ENCODE assay signal across 10 cellular contexts in the genomic region with DNA sequence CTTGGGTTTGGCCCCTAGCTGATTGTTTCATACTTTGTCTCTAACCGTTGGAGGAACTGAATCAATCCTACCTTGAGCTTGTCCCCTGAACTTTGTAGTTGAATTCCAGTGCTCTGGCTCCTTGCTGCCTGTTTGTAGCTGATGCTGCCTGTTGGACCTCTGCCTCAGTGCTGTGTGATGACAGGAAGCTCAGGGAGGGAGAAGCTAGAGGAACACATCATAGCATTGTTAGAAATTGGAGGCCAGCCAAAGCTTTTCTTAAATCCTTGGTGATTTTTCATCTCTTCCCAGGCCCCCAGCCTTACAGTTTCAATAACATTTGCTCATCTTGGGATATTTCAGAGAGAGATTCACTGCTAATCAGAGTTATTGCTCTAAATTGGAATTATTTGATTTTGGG. TPM values are rescaled to one million over a fixed set of nuclear protein-coding genes. Genes with fewer than 3 reads are reported as not detected.
A peak's percentile ranks its signal among the peaks of the same experiment; 100 is the strongest.
DNase-seq lines count a peak whose midpoint lies in the region; ATAC-seq, FAIRE-seq and TF ChIP-seq lines count a peak whose summit lies in the region.
"Had no signal": no experiment of that assay in that cellular context is flagged by ENCODE, and none has a peak within 500 bp of the region (broad histone marks: within the 10 kb centered on the region; RNA-seq: fewer than 3 reads in every experiment).

No MANE protein-coding gene starts in this region.

- no peak overlapping the region for H4K91ac ChIP-seq in H1 (replicated peaks; ENCODE audit: insufficient read length, low read length)

- TF ChIP-seq RAD21 in H1 (IDR thresholded peaks at IDR 0.05 in 1 of 2, conservative IDR thresholded peaks at IDR 0.05 in 1 of 2; ENCODE audit: low read depth in 2 of 2, low read length in 2 of 2): no peak

- no peak for FAIRE-seq in H1 (lab: Jason Lieb, UNC)
- FAIRE-seq: colon had no signal

- TF ChIP-seq POLR2A in H1 (IDR thresholded peaks at IDR 0.05; ENCODE audit: control extremely low read depth in 1 of 2, low read depth in 2 of 2, low read length in 2 of 2) (no peak), GM18505 (IDR thresholded peaks at IDR 0.05; ENCODE audit: borderline replicate concordance, extremely low read depth, insufficient read depth, insufficient read length) (no peak)

- H3K27me3 ChIP-seq in RWPE2 (ENCODE audit: insufficient read depth, poor library complexity, severe bottlenecking) (no peaks in the 10 kb centered on the region), H1 (replicated peaks in 1 of 4; ENCODE audit: control insufficient read depth in 3 of 4, extremely low read depth in 1 of 4, insufficient read depth in 3 of 4, low read length in 3 of 4) (no peaks in the 10 kb centered on the region)

- H3K4me3 ChIP-seq in RWPE2 (ENCODE audit: severe bottlenecking) (no peak overlapping the region), H1 (ENCODE audit: extremely low read depth in 1 of 4, insufficient read depth in 2 of 4, low read depth in 3 of 4, low read length in 4 of 4) (no peak overlapping the region)

- no peak for TF ChIP-seq EP300 in H1 (IDR thresholded peaks at IDR 0.05; ENCODE audit: borderline replicate concordance in 1 of 2, low read depth in 2 of 2, low read length in 2 of 2)

- H3K9me3 ChIP-seq in RWPE2 (ENCODE audit: severe bottlenecking) (no peaks in the 10 kb centered on the region), H1 (ENCODE audit: insufficient read depth in 2 of 2, low read depth in 1 of 2, low read length in 1 of 2) (peaks cover 0 to 7% of the 10 kb centered on the region in 2 experiments; a peak in 1 of 4 replicates)

- in situ Hi-C loops in KBM-7 (cut with MboI; ENCODE audit: low pct_unique_long_range_greater_than_20kb, low sequenced_read_pairs): no loop called here

- no peaks in the 10 kb centered on the region; the same call in 1 of the 2 replicates for H3K79me1 ChIP-seq in H1 (ENCODE audit: low read depth, low read length)

- H4K8ac ChIP-seq in H1 (ENCODE audit: extremely low read depth, insufficient read depth, low read length): no peak overlapping the region

- H2BK120ac ChIP-seq in H1 (replicated peaks; ENCODE audit: low read depth, low read length): peak overlapping the region; percentile 64

- H3K27ac ChIP-seq in RWPE2 (ENCODE audit: poor library complexity, severe bottlenecking): no peak overlapping the region
- no peak overlapping the region for H3K27ac ChIP-seq in H1 (ENCODE audit: low read depth, low read length)
- H3K27ac ChIP-seq: parathyroid adenoma had no signal

- H2BK12ac ChIP-seq in H1 (ENCODE audit: low read depth, low read length): no peak overlapping the region

- peaks cover 0 to 30% of the 10 kb centered on the region in 2 experiments; a peak in 2 of 4 replicates for H3K79me2 ChIP-seq in H1 (ENCODE audit: control insufficient read depth in 1 of 2, insufficient read depth in 2 of 2, low read length in 2 of 2)

- H2AK5ac ChIP-seq in H1 (ENCODE audit: low read depth, low read length): no peak overlapping the region

- H4K5ac ChIP-seq in H1 (ENCODE audit: insufficient read length, low read depth, low read length): no peak overlapping the region

- no peak overlapping the region for H3K56ac ChIP-seq in H1 (replicated peaks; ENCODE audit: insufficient read length, low read depth, low read length)

- no peak overlapping the region for H3K4ac ChIP-seq in H1 (replicated peaks; ENCODE audit: insufficient read length, low read depth, low read length)

- H3K9ac ChIP-seq in H1 (replicated peaks in 1 of 4; ENCODE audit: extremely low read depth in 1 of 4, low read depth in 3 of 4, low read length in 3 of 4): no peak overlapping the region
- H3K9ac ChIP-seq: parathyroid adenoma had no signal

- peaks cover 0 to 2% of the 10 kb centered on the region in 2 experiments for H4K20me1 ChIP-seq in H1 (replicated peaks in 1 of 2; ENCODE audit: control insufficient read depth in 1 of 2, insufficient read depth in 2 of 2, low read length in 2 of 2)

- ATAC-seq in RWPE2 (ENCODE audit: low read depth) (peak; percentile 54; the same call in 1 of the 3 replicates), GM18505 (IDR thresholded peaks at IDR 0.05; ENCODE audit: unreplicated experiment) (no peak), HG02981 (IDR thresholded peaks at IDR 0.05; ENCODE audit: unreplicated experiment) (no peak)

- TF ChIP-seq CTCF in RWPE2 (IDR thresholded peaks at IDR 0.05; ENCODE audit: poor library complexity, severe bottlenecking) (no peak), H1 (IDR thresholded peaks at IDR 0.05; ENCODE audit: control extremely low read depth in 1 of 3, insufficient read depth in 1 of 3, low read depth in 1 of 3, low read length in 3 of 3) (no peak)

- H3K18ac ChIP-seq in H1 (ENCODE audit: extremely low read depth, low read length): no peak overlapping the region

- no peak overlapping the region for H2BK15ac ChIP-seq in H1 (ENCODE audit: low read length)

- no peaks in the 10 kb centered on the region for H3K23me2 ChIP-seq in H1 (ENCODE audit: low read depth, low read length)

- H2BK20ac ChIP-seq in H1 (ENCODE audit: low read length): no peak overlapping the region

- H2BK5ac ChIP-seq in H1 (ENCODE audit: low read depth, low read length): no peak overlapping the region

- POLR2A ChIA-PET in H1 (lab: Charles Lee; ENCODE audit: partially characterized antibody): interaction anchor here (0.8 to 1.9 kb wide), 4 partner anchors 9 to 136 kb away, joined by 3 to 5 read pairs (median 4); no protein-coding TSS in a partner anchor

- H3K4me1 ChIP-seq in RWPE2 (ENCODE audit: insufficient read depth, poor library complexity, severe bottlenecking) (no peaks in the 10 kb centered on the region), H1 (replicated peaks in 1 of 4; ENCODE audit: control insufficient read depth in 3 of 4, insufficient read depth in 4 of 4, low read length in 3 of 4) (no peaks in the 10 kb centered on the region)
- H3K4me1 ChIP-seq: parathyroid adenoma had no signal

- H3K14ac ChIP-seq in H1 (ENCODE audit: insufficient read length): no peak overlapping the region

- H3K36me3 ChIP-seq in RWPE2 (ENCODE audit: low read depth) (peaks cover 6% of the 10 kb centered on the region), H1 (ENCODE audit: control insufficient read depth in 2 of 4, insufficient read depth in 4 of 4, low read length in 3 of 4) (peaks cover 0 to 2% (median 0%) of the 10 kb centered on the region in 4 experiments; a peak in 3 of 8 replicates)

- WGBS in H1 (ENCODE audit: extremely low coverage in 1 of 2, insufficient coverage in 1 of 2, insufficient read length in 1 of 2, insufficient replicate concordance in 2 of 2, low coverage in 1 of 2, low lambda C conversion rate in 2 of 2, missing lambda C conversion rate in 1 of 2), 2 experiments: 83% methylated on average over 1 of the region's 1 CpG; no CpG with 5 or more reads in 1 of the 2 experiments

- CTCF ChIA-PET in H1 (lab: Charles Lee; ENCODE audit: partially characterized antibody): interaction anchor here (0.6 to 4.6 kb wide), 11 partner anchors 11 to 271 kb away, joined by 3 to 32 read pairs (median 4); no protein-coding TSS in a partner anchor

- no peak overlapping the region for H2AFZ ChIP-seq in H1 (ENCODE audit: low read length)
- H2AFZ ChIP-seq: parathyroid adenoma had no signal

- H3K4me2 ChIP-seq in H1 (ENCODE audit: insufficient read depth in 1 of 2, low read depth in 2 of 2, low read length in 2 of 2): no peak overlapping the region

- DNase-seq in Ammon's horn (ENCODE audit: low spot score): peak; percentile 91
- no peak for DNase-seq in RWPE2 (ENCODE audit: low spot score)
- DNase-seq in H1 (ENCODE audit: low read depth in 1 of 2, low spot score in 2 of 2): no peak
- peak; percentile 46 for DNase-seq in middle frontal gyrus (ENCODE audit: extremely low spot score, low spot score)
- DNase-seq in MV-4-11 (lab: John Stamatoyannopoulos, UW): no peak
- DNase-seq in KBM-7: no peak

- no peak overlapping the region for H3K23ac ChIP-seq in H1 (ENCODE audit: insufficient read length)

TF ChIP-seq in H1, 55 proteins besides CTCF, POLR2A, EP300 and RAD21:
- TF ChIP-seq, protein P1, sequence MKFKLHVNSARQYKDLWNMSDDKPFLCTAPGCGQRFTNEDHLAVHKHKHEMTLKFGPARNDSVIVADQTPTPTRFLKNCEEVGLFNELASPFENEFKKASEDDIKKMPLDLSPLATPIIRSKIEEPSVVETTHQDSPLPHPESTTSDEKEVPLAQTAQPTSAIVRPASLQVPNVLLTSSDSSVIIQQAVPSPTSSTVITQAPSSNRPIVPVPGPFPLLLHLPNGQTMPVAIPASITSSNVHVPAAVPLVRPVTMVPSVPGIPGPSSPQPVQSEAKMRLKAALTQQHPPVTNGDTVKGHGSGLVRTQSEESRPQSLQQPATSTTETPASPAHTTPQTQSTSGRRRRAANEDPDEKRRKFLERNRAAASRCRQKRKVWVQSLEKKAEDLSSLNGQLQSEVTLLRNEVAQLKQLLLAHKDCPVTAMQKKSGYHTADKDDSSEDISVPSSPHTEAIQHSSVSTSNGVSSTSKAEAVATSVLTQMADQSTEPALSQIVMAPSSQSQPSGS (IDR thresholded peaks at IDR 0.05; ENCODE audit: low read length): no peak
- no peak for TF ChIP-seq EZH2 (IDR thresholded peaks at IDR 0.05; ENCODE audit: low read depth, low read length, severe bottlenecking)
- no peak for TF ChIP-seq CREB1 (IDR thresholded peaks at IDR 0.05)
- TF ChIP-seq SIN3A (conservative IDR thresholded peaks at IDR 0.05 in 1 of 2, IDR thresholded peaks at IDR 0.05 in 1 of 2; ENCODE audit: low read depth in 1 of 2, low read length in 2 of 2): no peak
- no peak for TF ChIP-seq KDM4A (IDR thresholded peaks at IDR 0.05; ENCODE audit: low read depth, low read length, severe bottlenecking)
- no peak for TF ChIP-seq KDM5A (IDR thresholded peaks at IDR 0.05; ENCODE audit: low read length)

RNA-seq across cellular contexts. Expression of a gene that starts 34.0 kb away (rescaled TPM):
- total RNA-seq in H1 (2021; fragmentation: NEBNext Ultra II Directional; extraction: Animal tissue kit (Norgen Biotek cat#: 25700)): 261 and 285 TPM in 2 replicates
- 57.6 and 59.8 TPM in 2 replicates for polyA plus RNA-seq in H1 (2011; rRNA removed)
- 58.6 TPM for polyA plus RNA-seq in H1 (2011; cell fraction: cytosol; rRNA removed)
- 249 TPM for polyA plus RNA-seq in H1 (2011; cell fraction: nucleus; rRNA removed)
- 118 to 148 TPM (median 133 TPM) in 4 replicates for polyA plus RNA-seq in H1 (2012, experiment 1 of 2)
- 7.3 TPM for polyA plus RNA-seq in H1 (2012, experiment 2 of 2)
- 141 TPM for polyA plus RNA-seq in H1 (2013, experiment 1 of 2)
- 133 TPM for polyA plus RNA-seq in H1 (2013, experiment 2 of 2)
- 265 and 314 TPM in 2 replicates for polyA minus RNA-seq in H1 (2011; rRNA and poly(A)+ RNA removed)
- 150 TPM for polyA minus RNA-seq in H1 (2011; cell fraction: cytosol; rRNA and poly(A)+ RNA removed)
- 618 TPM for polyA minus RNA-seq in H1 (2011; cell fraction: nucleus; rRNA and poly(A)+ RNA removed)

Comparison
In these comparisons a context has a peak if more than half of its experiments do, and no peak if none do; other contexts are left out.
1. DNase-seq: peak in Ammon's horn (single experiment) and middle frontal gyrus (single experiment); none in RWPE2 (single experiment), H1 (0 of 2), MV-4-11 (single experiment) and KBM-7 (single experiment).